Comparison of ENCODE assay signal across 11 cellular contexts in genomic region chr19:38836438-38837303, GRCh38. TPM values are rescaled to one million over a fixed set of nuclear protein-coding genes. Genes with fewer than 3 reads are reported as not detected.
DNase-seq lines count a peak whose midpoint lies in the region; ATAC-seq and TF ChIP-seq lines count a peak whose summit lies in the region.
"Had no signal": no experiment of that assay in that cellular context is flagged by ENCODE, and none has a peak within 500 bp of the region (broad histone marks: within the 10 kb centered on the region; RNA-seq: fewer than 3 reads in every experiment).

No MANE protein-coding gene starts in this region.

- H3K27me3 ChIP-seq in H7 (ENCODE audit: control insufficient read depth, insufficient read depth, low read length) = no peaks in the 10 kb centered on the region
- no peaks in the 10 kb centered on the region for H3K27me3 ChIP-seq in mucosa of stomach (ENCODE audit: control insufficient read depth, insufficient read depth, low read length)
- no peaks in the 10 kb centered on the region for H3K27me3 ChIP-seq in Peyer's patch
- H3K27me3 ChIP-seq: colonic mucosa, tibial nerve had no signal

- TF ChIP-seq POLR2A in Peyer's patch (IDR thresholded peaks at IDR 0.05) = no peak

- no peaks in the 10 kb centered on the region for H3K27me3 Mint-ChIP-seq in activated naive CD8-positive, alpha-beta T cell treated with anti-CD3 and anti-CD28 coated beads, Interleukin-2, amount 50 U/mL, for 24 hours

- no peak overlapping the region for H3K4me3 ChIP-seq in H7 (ENCODE audit: insufficient read depth, low read depth, low read length)
- no peak overlapping the region for H3K4me3 ChIP-seq in mucosa of stomach (ENCODE audit: low read length)
- no peak overlapping the region for H3K4me3 ChIP-seq in Peyer's patch
- H3K4me3 ChIP-seq: colonic mucosa, tibial nerve had no signal

- peak overlapping the region; percentile 11 for H3K9ac ChIP-seq in mucosa of stomach (ENCODE audit: low read length)

- TF ChIP-seq CTCF in Peyer's patch (IDR thresholded peaks at IDR 0.05) = no peak

- H3K36me3 ChIP-seq in H7 (replicated peaks; ENCODE audit: control insufficient read depth, insufficient read depth, low read length) (peaks cover 53% of the 10 kb centered on the region), mucosa of stomach (ENCODE audit: control insufficient read depth, insufficient read depth, low read length) (peaks cover 54% of the 10 kb centered on the region), Peyer's patch (peaks cover 0 to 58% (median 0%) of the 10 kb centered on the region in 3 donors)

- no peaks in the 10 kb centered on the region for H3K9me3 ChIP-seq in mucosa of stomach (ENCODE audit: control insufficient read depth, low read length)
- no peaks in the 10 kb centered on the region for H3K9me3 ChIP-seq in Peyer's patch
- H3K9me3 ChIP-seq: colonic mucosa, tibial nerve had no signal

- peak overlapping the region in 1 of 4 donors; percentile 20 for H3K27ac ChIP-seq in Peyer's patch
- H3K27ac ChIP-seq: colonic mucosa, tibial nerve had no signal

- peak overlapping the region; percentile 50 for H3K27ac Mint-ChIP-seq in activated naive CD8-positive, alpha-beta T cell treated with anti-CD3 and anti-CD28 coated beads, Interleukin-2, amount 50 U/mL, for 24 hours

- DNase-seq in AG08396 (ENCODE audit: low spot score) (peak; percentile 2), H7 (peak; percentile 21), OCI-M2 (lab: John Stamatoyannopoulos, UW; ENCODE audit: unreplicated experiment) (no peak), Peyer's patch (no peak)
- DNase-seq in activated naive CD8-positive, alpha-beta T cell treated with anti-CD3 and anti-CD28 coated beads, Interleukin-2, amount 50 U/mL, for 24 hours = no peak
- DNase-seq: colonic mucosa, NCI-H1417 had no signal

- peaks cover 63% of the 10 kb centered on the region for H3K36me3 Mint-ChIP-seq in activated naive CD8-positive, alpha-beta T cell treated with anti-CD3 and anti-CD28 coated beads, Interleukin-2, amount 50 U/mL, for 24 hours (ENCODE audit: low read depth)

- H3K4me1 ChIP-seq in mucosa of stomach (ENCODE audit: control insufficient read depth, insufficient read depth, low read length) (peaks cover 48% of the 10 kb centered on the region), Peyer's patch (peaks cover 0 to 14% (median 3%) of the 10 kb centered on the region in 4 donors)
- H3K4me1 ChIP-seq: colonic mucosa had no signal

- no peak overlapping the region for H3K4me3 Mint-ChIP-seq in activated naive CD8-positive, alpha-beta T cell treated with anti-CD3 and anti-CD28 coated beads, Interleukin-2, amount 50 U/mL, for 24 hours

- peaks cover 39% of the 10 kb centered on the region for H3K4me1 Mint-ChIP-seq in activated naive CD8-positive, alpha-beta T cell treated with anti-CD3 and anti-CD28 coated beads, Interleukin-2, amount 50 U/mL, for 24 hours

- H3K9me3 Mint-ChIP-seq in activated naive CD8-positive, alpha-beta T cell treated with anti-CD3 and anti-CD28 coated beads, Interleukin-2, amount 50 U/mL, for 24 hours = no peaks in the 10 kb centered on the region

- ATAC-seq in activated naive CD8-positive, alpha-beta T cell treated with anti-CD3 and anti-CD28 coated beads, Interleukin-2, amount 50 U/mL, for 24 hours = no peak
- ATAC-seq in GM21515 (IDR thresholded peaks at IDR 0.05; ENCODE audit: unreplicated experiment) (no peak), GM18498 (IDR thresholded peaks at IDR 0.05; ENCODE audit: unreplicated experiment) (no peak)

RNA-seq across cellular contexts. Expression of gene ECH1, which starts 5.1 kb away (rescaled TPM):
- total RNA-seq in H7 (2014; rRNA removed; shearing (Covaris generic)) = 97.6 and 109 TPM in 2 replicates
- 100 to 1,000 TPM; 138 to 276 (median 156) TPM for total RNA-seq in Peyer's patch

RNA-seq across cellular contexts. Expression of gene HNRNPL, which starts 13.1 kb away (rescaled TPM):
- total RNA-seq in H7 (2014; rRNA removed; shearing (Covaris generic)) = 454 and 591 TPM in 2 replicates
- 100 to 1,000 TPM; 149 to 229 (median 186) TPM for total RNA-seq in Peyer's patch

RNA-seq across cellular contexts. Expression of gene LGALS4, which starts 23.9 kb away (rescaled TPM):
- not detected in 2 replicates for total RNA-seq in H7 (2014; rRNA removed; shearing (Covaris generic))
- total RNA-seq in Peyer's patch = 1,000 to 10,000 TPM; 1,215 to 4,170 (median 2,579) TPM

RNA-seq across cellular contexts. Expression of gene RINL, which starts 41.4 kb away (rescaled TPM):
- total RNA-seq in H7 (2014; rRNA removed; shearing (Covaris generic)) = 34.0 and 40.5 TPM in 2 replicates
- total RNA-seq in Peyer's patch = 10 to 100 TPM in 1 of 4 donors, 1 to 10 TPM in 3; 4.6 to 22.3 (median 7.2) TPM

RNA-seq across cellular contexts. Expression of gene LGALS7B, which starts 47.7 kb away (rescaled TPM):
- total RNA-seq in H7 (2014; rRNA removed; shearing (Covaris generic)) = not detected in 2 replicates
- total RNA-seq in Peyer's patch = not detected
- total RNA-seq: colonic mucosa, tibial nerve had no signal

Comparison
In these comparisons a context has a peak if more than half of its experiments do, and no peak if none do; other contexts are left out.
1. DNase-seq: peak in AG08396 (single experiment) and H7 (single experiment); none in activated naive CD8-positive, alpha-beta T cell treated with anti-CD3 and anti-CD28 coated beads, Interleukin-2, amount 50 U/mL, for 24 hours (single experiment), OCI-M2 (single experiment) and Peyer's patch (0 of 3).
2. RNA of gene LGALS4, which starts 23.9 kb away (total RNA-seq): 1,215 to 4,170 TPM in Peyer's patch; not detected in H7; every median in the first group is over 1,000 times any median in the second.